ENCODE assay signal across 7 cellular contexts in the genomic region with DNA sequence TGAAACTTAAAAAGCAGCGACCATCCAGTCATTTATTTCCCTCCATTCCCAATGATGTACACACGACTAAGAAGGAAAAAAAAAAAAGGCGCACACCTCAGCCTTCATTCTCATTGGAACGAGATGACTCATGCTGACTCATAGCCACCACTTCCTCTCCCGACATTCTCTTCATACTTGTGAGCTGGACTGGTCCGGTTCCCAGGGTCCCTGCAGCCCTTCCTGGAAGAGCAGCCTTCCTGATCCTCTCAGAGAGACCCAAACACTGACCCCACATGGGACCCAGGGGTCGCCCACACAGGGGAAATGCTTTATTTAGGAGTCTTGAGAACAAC.
DNase-seq lines count a peak whose midpoint lies in the region; ATAC-seq and TF ChIP-seq lines count a peak whose summit lies in the region.
"Not testable (repeated sequence)": the region's sequence is repeated elsewhere in the genome, so short reads cannot be mapped to it uniquely, and the experiment has no call there.

No MANE protein-coding gene starts in this region.

- H3K4me1 ChIP-seq in breast epithelium: not testable (repeated sequence)

- not testable (repeated sequence) for DNase-seq in breast epithelium (ENCODE audit: low spot score in 2 of 2); left ventricle myocardium superior; osteocyte (ENCODE audit: extremely low spot score, unreplicated experiment)

- H3K4me3 ChIP-seq in WI38 (ENCODE audit: low read depth, low read length) (peak overlapping the region; percentile 64), breast epithelium (peak overlapping the region in 2 of 3 donors; percentile 38 to 56)

- intact Hi-C loops in breast epithelium (cut with DNase I; ENCODE audit: low total_unique reads); left ventricle myocardium superior (cut with micrococcal nuclease): not testable (repeated sequence)

- not testable (repeated sequence) for H3K27me3 Mint-ChIP-seq in osteocyte (ENCODE audit: unreplicated experiment)

- peak overlapping the region; percentile 73 to 79 for H3K27ac ChIP-seq in breast epithelium

- not testable (repeated sequence) for TF ChIP-seq POLR2A in breast epithelium (IDR thresholded peaks at IDR 0.05)

- H3K9me3 ChIP-seq in breast epithelium: not testable (repeated sequence)

- H3K9me3 Mint-ChIP-seq in osteocyte (ENCODE audit: unreplicated experiment): not testable (repeated sequence)

- peak overlapping the region; percentile 69 for H3K4me3 Mint-ChIP-seq in osteocyte (ENCODE audit: unreplicated experiment)

- peak; percentile 45 for ATAC-seq in GM18870 (IDR thresholded peaks at IDR 0.05; ENCODE audit: unreplicated experiment)
- peak; percentile 46 for ATAC-seq in HG02571 (IDR thresholded peaks at IDR 0.05; ENCODE audit: unreplicated experiment)
- peak; percentile 64 for ATAC-seq in HG03460 (IDR thresholded peaks at IDR 0.05; ENCODE audit: unreplicated experiment)
- ATAC-seq in left ventricle myocardium superior: peak; percentile 87

- H3K36me3 Mint-ChIP-seq in osteocyte (ENCODE audit: unreplicated experiment): not testable (repeated sequence)

- peaks cover 30% of the 10 kb centered on the region for H3K4me1 Mint-ChIP-seq in osteocyte (ENCODE audit: unreplicated experiment)

- not testable (repeated sequence) for H3K27me3 ChIP-seq in breast epithelium

- H3K36me3 ChIP-seq in breast epithelium: not testable (repeated sequence)

- not testable (repeated sequence) for TF ChIP-seq CTCF in WI38 (IDR thresholded peaks at IDR 0.05; ENCODE audit: low read depth, low read length); breast epithelium (IDR thresholded peaks at IDR 0.05); osteocyte (IDR thresholded peaks at IDR 0.05)

- H3K27ac Mint-ChIP-seq in osteocyte (ENCODE audit: unreplicated experiment): peak overlapping the region; percentile 23
